ENCODE assay signal across 20 cellular contexts in the genomic region with DNA sequence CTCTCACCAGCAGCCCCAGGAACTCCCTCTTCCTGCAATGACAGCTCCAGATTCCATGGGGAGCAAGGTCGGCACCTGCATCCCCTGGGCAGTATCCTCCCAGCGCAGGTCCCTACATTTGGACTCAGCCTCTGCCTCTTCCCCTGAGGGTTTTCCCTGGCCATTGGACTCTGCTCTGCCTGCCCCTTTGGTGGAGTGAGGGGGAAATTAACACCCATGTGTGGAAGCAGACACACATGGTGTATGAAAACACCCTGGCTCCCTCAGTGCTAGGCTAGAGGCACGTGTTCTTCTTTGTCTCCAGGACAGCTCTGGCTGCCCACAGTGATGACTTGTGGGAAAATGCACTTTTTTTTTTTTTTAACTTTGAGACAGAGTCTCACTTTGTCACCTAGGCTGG. TPM values are rescaled to one million over a fixed set of nuclear protein-coding genes. Genes with fewer than 3 reads are reported as not detected.
"Had no signal": no experiment of that assay in that cellular context is flagged by ENCODE, and none has a peak within 500 bp of the region (broad histone marks: within the 10 kb centered on the region; RNA-seq: fewer than 3 reads in every experiment).

No MANE protein-coding gene starts in this region.

- H3K27ac ChIP-seq: esophagus squamous epithelium, sigmoid colon, testis, VCaP had no signal

- H3K4me3 Mint-ChIP-seq: activated CD4-positive, alpha-beta T cell treated with anti-CD3 and anti-CD28 coated beads, Interleukin-2, amount 10 ng/mL, durations not matched to agents 7 days and 5 days; nephron; stimulated activated naive CD8-positive, alpha-beta T cell treated with anti-CD3 and anti-CD28 coated beads, Interleukin-15, Interleukin-2, amounts not matched to agents 100 ng/mL and 50 ng/mL, for 24 hours; T-cell had no signal

- H3K27ac Mint-ChIP-seq: activated CD4-positive, alpha-beta T cell treated with anti-CD3 and anti-CD28 coated beads, Interleukin-2, amount 10 ng/mL, durations not matched to agents 7 days and 5 days; activated naive CD4-positive, alpha-beta T cell treated with anti-CD3 and anti-CD28 coated beads, Interleukin-2, amount 50 U/mL, for 72 hours; nephron had no signal

- H3K9me3 ChIP-seq: esophagus squamous epithelium, mucosa of descending colon, sigmoid colon, testis had no signal

- H3K36me3 ChIP-seq: esophagus squamous epithelium, sigmoid colon had no signal

- H3K9me3 Mint-ChIP-seq: activated CD4-positive, alpha-beta T cell treated with anti-CD3 and anti-CD28 coated beads, Interleukin-2, amount 10 ng/mL, durations not matched to agents 7 days and 5 days; activated naive CD4-positive, alpha-beta T cell treated with anti-CD3 and anti-CD28 coated beads, Interleukin-2, amount 50 U/mL, for 72 hours; nephron; stimulated activated naive CD8-positive, alpha-beta T cell treated with anti-CD3 and anti-CD28 coated beads, Interleukin-15, Interleukin-2, amounts not matched to agents 100 ng/mL and 50 ng/mL, for 24 hours; T-cell had no signal

- ATAC-seq: activated naive CD4-positive, alpha-beta T cell treated with anti-CD3 and anti-CD28 coated beads, Interleukin-2, amount 50 U/mL, for 72 hours; left lobe of liver; mucosa of descending colon; T-cell had no signal

- H3K4me3 ChIP-seq: esophagus squamous epithelium, mucosa of descending colon, sigmoid colon, testis had no signal

- DNase-seq: activated CD4-positive, alpha-beta T cell treated with anti-CD3 and anti-CD28 coated beads, Interleukin-2, amount 10 ng/mL, durations not matched to agents 7 days and 5 days; activated effector memory CD4-positive, alpha-beta T cell treated with Interleukin-2 at 50 U/mL for 16 hours; esophagus squamous epithelium; foreskin fibroblast; glutamatergic neuron; islet precursor cell; mammary epithelial cell; mucosa of descending colon; sigmoid colon; T-cell; T1000; testis had no signal

- H3K27me3 Mint-ChIP-seq: stimulated activated naive CD8-positive, alpha-beta T cell treated with anti-CD3 and anti-CD28 coated beads, Interleukin-15, Interleukin-2, amounts not matched to agents 100 ng/mL and 50 ng/mL, for 24 hours; T-cell had no signal

- H3K27me3 ChIP-seq: esophagus squamous epithelium, sigmoid colon, testis had no signal

- H3K4me1 ChIP-seq: sigmoid colon, testis had no signal

RNA-seq across cellular contexts. Expression of gene PRF1, which starts 8.4 kb away (rescaled TPM):
- total RNA-seq: cerebellum, dermis microvascular lymphatic vessel endothelial cell, mammary epithelial cell, pulmonary artery endothelial cell had no signal
